ENCODE assay signal across 14 cellular contexts in genomic region chr5:173201636-173202265, GRCh38. TPM values are rescaled to one million over a fixed set of nuclear protein-coding genes. Genes with fewer than 3 reads are reported as not detected.
DNase-seq lines count a peak whose midpoint lies in the region; ATAC-seq and TF ChIP-seq lines count a peak whose summit lies in the region.
"Had no signal": no experiment of that assay in that cellular context is flagged by ENCODE, and none has a peak within 500 bp of the region (broad histone marks: within the 10 kb centered on the region; RNA-seq: fewer than 3 reads in every experiment).

No MANE protein-coding gene starts in this region.

- CTCF ChIA-PET in AG04449 (lab: Yijun Ruan, JAX) = interaction anchor here (0.8 to 2.0 kb wide), 8 partner anchors 9 to 495 kb away, joined by 3 to 5 read pairs (median 4); no protein-coding TSS in a partner anchor

- no peak for TF ChIP-seq CTCF in AG04449 (IDR thresholded peaks at IDR 0.05; ENCODE audit: insufficient read depth, low read length, missing control alignments)

- no peak for ATAC-seq in HG03039 (IDR thresholded peaks at IDR 0.05; ENCODE audit: unreplicated experiment)
- ATAC-seq: sciatic nerve had no signal

- POLR2A ChIA-PET in AG04449 (lab: Yijun Ruan, JAX) = interaction anchor here (0.6 kb wide), 1 partner anchor 33 kb away, joined by 3 read pairs; the partner anchor contains the start of gene NKX2-5

- peak; percentile 21 for DNase-seq in AG04449 (ENCODE audit: low read depth, low spot score)
- DNase-seq in HK-2 (ENCODE audit: unreplicated experiment) = peak; percentile 20
- peak; percentile 58 for DNase-seq in amniotic epithelial cell (ENCODE audit: low read depth)
- peak; percentile 72 for DNase-seq in islet precursor cell
- DNase-seq in NCI-H526 (lab: John Stamatoyannopoulos, UW) = no peak
- DNase-seq in HT-29 (ENCODE audit: low spot score) = no peak
- no peak for DNase-seq in NCI-H146 treated with DMSO at 0.1 percent for 48 hours (lab: John Stamatoyannopoulos, UW; ENCODE audit: unreplicated experiment)
- DNase-seq: activated CD4-positive, alpha-beta T cell treated with anti-CD3 and anti-CD28 coated beads, Interleukin-2, amount 10 ng/mL, durations not matched to agents 7 days and 5 days; CD4-positive, CD25-positive, alpha-beta regulatory T cell; esophagus squamous epithelium; MV-4-11 had no signal

- no peak overlapping the region for H3K4me3 ChIP-seq in AG04449 (ENCODE audit: low read depth, low read length)
- H3K4me3 ChIP-seq: esophagus squamous epithelium had no signal

RNA-seq across cellular contexts. Expression of gene NKX2-5, which starts 33.3 kb away (rescaled TPM):
- not detected in 2 replicates for total RNA-seq in HT-29 (2014; rRNA removed; shearing (Covaris generic))
- total RNA-seq: activated CD4-positive, alpha-beta T cell treated with anti-CD3 and anti-CD28 coated beads, Interleukin-2, amount 10 ng/mL, durations not matched to agents 7 days and 5 days; CD4-positive, CD25-positive, alpha-beta regulatory T cell; esophagus squamous epithelium; lung microvascular endothelial cell; sciatic nerve had no signal

RNA-seq across cellular contexts. Expression of gene BNIP1, which starts 57.4 kb away (rescaled TPM):
- total RNA-seq in HT-29 (2014; rRNA removed; shearing (Covaris generic)) = 10.0 and 14.9 TPM in 2 replicates

Comparison
In these comparisons a context has a peak if more than half of its experiments do, and no peak if none do; other contexts are left out.
1. DNase-seq: peak in AG04449 (single experiment), HK-2 (single experiment), amniotic epithelial cell (single experiment) and islet precursor cell (single experiment); none in NCI-H526 (0 of 2), HT-29 (single experiment) and NCI-H146 treated with DMSO at 0.1 percent for 48 hours (single experiment).